In genomic region chr3:49803464-49804140, GRCh38 we compare ENCODE assay signal across 8 cellular contexts. TPM values are rescaled to one million over a fixed set of nuclear protein-coding genes. Genes with fewer than 3 reads are reported as not detected.
DNase-seq lines count a peak whose midpoint lies in the region; ATAC-seq and TF ChIP-seq lines count a peak whose summit lies in the region.

No MANE protein-coding gene starts in this region.

- peak in 2 of 3 experiments; percentile 28 to 63 for DNase-seq in NCI-H1417 (lab: John Stamatoyannopoulos, UW)
- DNase-seq in NCI-H1417 treated with DMSO at 0.1 percent for 48 hours (lab: John Stamatoyannopoulos, UW): no peak
- DNase-seq in SJSA1 (ENCODE audit: low read depth in 1 of 2, low spot score in 2 of 2): peak in 1 of 2 experiments; percentile 22
- no peak for DNase-seq in astrocyte of the cerebellum (ENCODE audit: low read depth)
- DNase-seq in stimulated activated CD4-positive, alpha-beta T cell treated with anti-CD3 and anti-CD28 coated beads, Interleukin-15, amount 100 ng/mL, for 24 hours: peak; percentile 68
- DNase-seq in NCI-H226: no peak

- H3K9me3 ChIP-seq in SJSA1 (replicated peaks) (no peaks in the 10 kb centered on the region), iPS-15b (ENCODE audit: control insufficient read depth, insufficient read depth, low read length) (no peaks in the 10 kb centered on the region)

- in situ Hi-C loops in astrocyte of the cerebellum (cut with HindIII; ENCODE audit: low sequenced_read_pairs): no loop called here

- H3K27ac ChIP-seq in SJSA1: no peak overlapping the region

- peak overlapping the region; percentile 37 for H3K9ac ChIP-seq in iPS-15b (ENCODE audit: low read depth, low read length)

- H3K4me1 ChIP-seq in SJSA1 (replicated peaks) (peaks cover 21% of the 10 kb centered on the region), iPS-15b (ENCODE audit: control insufficient read depth, insufficient read depth, low read length) (peaks cover 5% of the 10 kb centered on the region)

- no peak for TF ChIP-seq CTCF in astrocyte of the cerebellum (IDR thresholded peaks at IDR 0.05; ENCODE audit: low read depth, low read length, missing control alignments)

- H3K27me3 ChIP-seq in SJSA1 (replicated peaks): no peaks in the 10 kb centered on the region
- H3K27me3 ChIP-seq in iPS-15b (ENCODE audit: control insufficient read depth, insufficient read depth, low read length): peaks cover 22% of the 10 kb centered on the region

- H3K36me3 ChIP-seq in SJSA1: peaks cover 3% of the 10 kb centered on the region; the same call in 1 of the 2 replicates
- H3K36me3 ChIP-seq in iPS-15b (ENCODE audit: control insufficient read depth, insufficient read depth, low read length): no peaks in the 10 kb centered on the region

- ATAC-seq in HG03159 (IDR thresholded peaks at IDR 0.05; ENCODE audit: unreplicated experiment): peak; percentile 12

- H3K4me3 ChIP-seq in SJSA1 (peak overlapping the region; percentile 80), astrocyte of the cerebellum (ENCODE audit: low read depth, low read length) (peak overlapping the region; percentile 72), iPS-15b (ENCODE audit: low read depth, low read length) (peak overlapping the region; percentile 97)

RNA-seq across cellular contexts. Expression of gene INKA1, which starts 0.5 kb away (rescaled TPM):
- 0.56 and 1.3 TPM in 2 replicates for total RNA-seq in SJSA1 (2014; rRNA removed; shearing (Covaris generic))

RNA-seq across cellular contexts. Expression of gene CDHR4, which starts 3.9 kb away (rescaled TPM):
- total RNA-seq in SJSA1 (2014; rRNA removed; shearing (Covaris generic)): not detected in 2 replicates

RNA-seq across cellular contexts. Expression of gene UBA7, which starts 10.2 kb away (rescaled TPM):
- 11.7 and 24.8 TPM in 2 replicates for total RNA-seq in SJSA1 (2014; rRNA removed; shearing (Covaris generic))

RNA-seq across cellular contexts. Expression of gene IP6K1, which starts 17.3 kb away (rescaled TPM):
- total RNA-seq in SJSA1 (2014; rRNA removed; shearing (Covaris generic)): 17.5 and 22.5 TPM in 2 replicates

RNA-seq across cellular contexts. Expression of gene TRAIP, which starts 52.8 kb away (rescaled TPM):
- 3.0 and 9.3 TPM in 2 replicates for total RNA-seq in SJSA1 (2014; rRNA removed; shearing (Covaris generic))

Comparison
In these comparisons a context has a peak if more than half of its experiments do, and no peak if none do; other contexts are left out.
1. DNase-seq: peak in NCI-H1417 (2 of 3) and stimulated activated CD4-positive, alpha-beta T cell treated with anti-CD3 and anti-CD28 coated beads, Interleukin-15, amount 100 ng/mL, for 24 hours (single experiment); none in NCI-H1417 treated with DMSO at 0.1 percent for 48 hours (single experiment), astrocyte of the cerebellum (single experiment) and NCI-H226 (single experiment).
2. Peak in every context shown above with its lines, with median percentiles within 50 percentile points of each other: H3K4me3 ChIP-seq.